ENCODE assay signal across 9 cellular contexts in the genomic region with DNA sequence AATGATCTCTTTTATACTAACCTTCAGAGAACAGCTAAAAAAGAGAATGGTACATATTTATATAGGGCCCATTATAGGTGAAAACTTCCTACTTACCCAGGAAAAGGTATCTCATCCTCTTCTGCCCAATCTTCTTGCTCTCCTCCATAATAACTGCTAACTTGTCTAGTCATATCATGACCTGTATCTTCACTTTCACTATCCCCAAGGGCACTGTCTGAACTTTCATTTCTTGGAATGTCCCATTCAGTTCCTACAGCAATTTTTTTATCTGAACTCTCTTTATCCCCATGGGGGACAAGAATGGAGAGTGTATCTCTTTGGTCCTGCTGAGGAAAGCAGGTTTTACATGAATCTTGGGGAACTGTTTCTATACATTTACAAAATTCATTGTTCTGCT. TPM values are rescaled to one million over a fixed set of nuclear protein-coding genes. Genes with fewer than 3 reads are reported as not detected.
DNase-seq lines count a peak whose midpoint lies in the region; ATAC-seq and TF ChIP-seq lines count a peak whose summit lies in the region.
"Had no signal": no experiment of that assay in that cellular context is flagged by ENCODE, and none has a peak within 500 bp of the region (broad histone marks: within the 10 kb centered on the region; RNA-seq: fewer than 3 reads in every experiment).

No MANE protein-coding gene starts in this region.

- H3K9me3 Mint-ChIP-seq in activated naive CD8-positive, alpha-beta T cell treated with anti-CD3 and anti-CD28 coated beads, Interleukin-2, amount 10 ng/mL, durations not matched to agents 7 days and 5 days, result peaks cover 6% of the 10 kb centered on the region
- H3K9me3 Mint-ChIP-seq in memory B cell, result no peaks in the 10 kb centered on the region

- POLR2A ChIA-PET in AG04450 (lab: Yijun Ruan, JAX), result interaction anchor here (1.3 to 2.2 kb wide), 3 partner anchors 13 to 125 kb away, joined by 3 to 9 read pairs (median 5); a partner anchor contains a TSS
- POLR2A ChIA-PET in activated naive CD8-positive, alpha-beta T cell treated with anti-CD3 and anti-CD28 coated beads, Interleukin-2, amount 10 ng/mL, durations not matched to agents 7 days and 5 days (lab: Charles Lee), result no interaction called here

- no peak for DNase-seq in AG04450 (ENCODE audit: low read depth, low spot score)
- no peak for DNase-seq in activated naive CD8-positive, alpha-beta T cell treated with anti-CD3 and anti-CD28 coated beads, Interleukin-2, amount 10 ng/mL, durations not matched to agents 7 days and 5 days
- no peak for DNase-seq in memory B cell (ENCODE audit: low spot score in 2 of 2)
- DNase-seq in islet precursor cell, result no peak
- no peak for DNase-seq in KG1 (lab: John Stamatoyannopoulos, UW)
- no peak for DNase-seq in HAP-1 (ENCODE audit: low spot score in 2 of 2)
- DNase-seq: NCI-H1092 treated with DMSO at 0.1 percent for 48 hours had no signal

- ATAC-seq in GM21381 (IDR thresholded peaks at IDR 0.05; ENCODE audit: unreplicated experiment) (peak; percentile 45), memory B cell (ENCODE audit: low read depth) (no peak), GM19395 (IDR thresholded peaks at IDR 0.05; ENCODE audit: unreplicated experiment) (no peak)
- peak; percentile 72 for ATAC-seq in activated naive CD8-positive, alpha-beta T cell treated with anti-CD3 and anti-CD28 coated beads, Interleukin-2, amount 10 ng/mL, durations not matched to agents 7 days and 5 days (ENCODE audit: low read depth)

- H3K27me3 Mint-ChIP-seq in activated naive CD8-positive, alpha-beta T cell treated with anti-CD3 and anti-CD28 coated beads, Interleukin-2, amount 10 ng/mL, durations not matched to agents 7 days and 5 days, result no peaks in the 10 kb centered on the region
- H3K27me3 Mint-ChIP-seq in memory B cell, result no peaks in the 10 kb centered on the region

- CTCF ChIA-PET in AG04450 (lab: Charles Lee), result interaction anchor here (1.2 kb wide), 1 partner anchor 82 kb away, joined by 5 read pairs; no protein-coding TSS in a partner anchor

- no peak for TF ChIP-seq CTCF in AG04450 (IDR thresholded peaks at IDR 0.05; ENCODE audit: low read depth, low read length)

- H3K27ac Mint-ChIP-seq in activated naive CD8-positive, alpha-beta T cell treated with anti-CD3 and anti-CD28 coated beads, Interleukin-2, amount 10 ng/mL, durations not matched to agents 7 days and 5 days, result no peak overlapping the region
- H3K27ac Mint-ChIP-seq in memory B cell, result peak overlapping the region; percentile 54

- H3K9me3 ChIP-seq in AG04450 (ENCODE audit: control insufficient read depth, insufficient read depth, low read length) (no peaks in the 10 kb centered on the region), HAP-1 (no peaks in the 10 kb centered on the region)

- peaks cover 64% of the 10 kb centered on the region for H3K36me3 Mint-ChIP-seq in activated naive CD8-positive, alpha-beta T cell treated with anti-CD3 and anti-CD28 coated beads, Interleukin-2, amount 10 ng/mL, durations not matched to agents 7 days and 5 days
- H3K36me3 Mint-ChIP-seq in memory B cell, result peaks cover 35% of the 10 kb centered on the region

- H3K27me3 ChIP-seq in AG04450 (ENCODE audit: control insufficient read depth, insufficient read depth, low read length) (no peaks in the 10 kb centered on the region), HAP-1 (ENCODE audit: low read depth) (no peaks in the 10 kb centered on the region)

- in situ Hi-C loops in HAP-1 (cut with MboI; ENCODE audit: low sequenced_read_pairs), result no loop called here

- peaks cover 36% of the 10 kb centered on the region for H3K4me1 Mint-ChIP-seq in activated naive CD8-positive, alpha-beta T cell treated with anti-CD3 and anti-CD28 coated beads, Interleukin-2, amount 10 ng/mL, durations not matched to agents 7 days and 5 days
- peaks cover 17% of the 10 kb centered on the region for H3K4me1 Mint-ChIP-seq in memory B cell

- peaks cover 7% of the 10 kb centered on the region for H3K4me1 ChIP-seq in HAP-1

- peak overlapping the region; percentile 83 for H3K27ac ChIP-seq in AG04450 (ENCODE audit: low read depth, low read length)

- H3K4me3 ChIP-seq in AG04450 (ENCODE audit: low read depth, low read length) (no peak overlapping the region), HAP-1 (no peak overlapping the region)

- H3K36me3 ChIP-seq in HAP-1 (replicated peaks), result peaks cover 20% of the 10 kb centered on the region

- H3K4me3 Mint-ChIP-seq in activated naive CD8-positive, alpha-beta T cell treated with anti-CD3 and anti-CD28 coated beads, Interleukin-2, amount 10 ng/mL, durations not matched to agents 7 days and 5 days, result no peak overlapping the region
- no peak overlapping the region for H3K4me3 Mint-ChIP-seq in memory B cell

RNA-seq across cellular contexts. Expression of a gene that starts 36.4 kb away (rescaled TPM):
- polyA plus RNA-seq in AG04450 (2011; rRNA removed), result 8.1 and 13.1 TPM in 2 replicates
- polyA minus RNA-seq in AG04450 (2011; rRNA and poly(A)+ RNA removed), result 30.5 and 44.7 TPM in 2 replicates
- total RNA-seq in activated naive CD8-positive, alpha-beta T cell treated with anti-CD3 and anti-CD28 coated beads, Interleukin-2, amount 10 ng/mL, durations not matched to agents 7 days and 5 days, result 10 to 100 TPM; 51.2 to 51.5 TPM

Comparison
In these comparisons a context has a peak if more than half of its experiments do, and no peak if none do; other contexts are left out.
1. ATAC-seq: peak in GM21381 (single experiment) and activated naive CD8-positive, alpha-beta T cell treated with anti-CD3 and anti-CD28 coated beads, Interleukin-2, amount 10 ng/mL, durations not matched to agents 7 days and 5 days (single experiment); none in memory B cell (single experiment) and GM19395 (single experiment).